In the genomic region with DNA sequence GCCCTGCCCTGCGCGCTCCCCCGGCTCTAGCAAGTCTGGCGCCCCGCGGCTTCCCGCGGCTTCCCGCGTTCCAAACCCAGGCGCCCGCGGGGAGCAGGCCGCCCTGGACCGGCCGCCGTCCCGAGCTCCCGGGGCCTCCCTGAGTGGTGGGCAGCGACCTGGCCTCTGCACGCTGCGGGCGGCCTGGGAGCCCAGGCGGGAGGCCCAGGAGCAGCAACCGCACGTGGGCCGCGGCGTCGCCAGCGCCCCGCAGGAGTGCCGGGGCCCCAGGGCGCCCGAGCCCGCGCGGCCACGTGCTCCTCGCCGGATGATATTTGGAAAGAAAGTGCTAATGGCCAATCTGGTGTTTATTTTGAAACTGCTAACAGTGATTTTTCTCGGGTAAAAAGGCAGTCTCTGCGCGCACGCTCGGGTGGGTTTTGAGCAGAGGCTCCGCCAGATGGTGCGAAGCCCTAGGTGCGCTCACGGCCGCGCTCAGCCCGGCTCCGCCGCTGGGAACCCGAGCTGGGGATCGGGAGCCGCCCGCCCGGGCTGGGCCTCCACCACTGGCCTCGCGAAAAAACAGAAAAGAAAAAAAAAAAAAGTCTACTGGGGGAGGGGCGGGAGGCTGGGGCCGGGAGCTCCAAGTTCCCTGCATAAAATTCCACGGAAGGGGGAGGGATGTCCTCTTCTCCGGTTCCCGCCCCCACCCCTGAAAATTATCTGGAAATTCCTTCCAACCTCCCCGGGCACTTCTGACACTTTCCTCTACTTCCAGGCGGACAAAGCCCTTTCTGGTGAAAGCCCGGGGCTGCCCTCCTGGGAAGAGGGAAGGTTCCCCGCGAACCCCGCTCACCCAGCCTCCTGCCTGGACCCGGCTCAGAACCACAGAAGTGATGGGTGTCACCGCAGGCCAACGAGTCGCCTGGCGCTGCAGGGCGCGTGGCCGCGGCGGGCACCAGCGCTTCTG, we compare ENCODE assay signal across 1 cellular context.
A peak's percentile ranks its signal among the peaks of the same experiment; 100 is the strongest.
TF ChIP-seq lines count a peak whose summit lies in the region.

No MANE protein-coding gene starts in this region.

TF ChIP-seq in H1, 55 proteins besides CTCF, POLR2A, EP300 and RAD21:
- TF ChIP-seq SP1 (IDR thresholded peaks at IDR 0.05; ENCODE audit: low read depth, low read length): no peak
- no peak for TF ChIP-seq TBP (IDR thresholded peaks at IDR 0.05; ENCODE audit: low read depth, low read length)
- TF ChIP-seq BRCA1 (IDR thresholded peaks at IDR 0.05; ENCODE audit: low read depth, low read length): no peak
- TF ChIP-seq NANOG (IDR thresholded peaks at IDR 0.05; ENCODE audit: insufficient read depth, low read depth, low read length, poor library complexity, severe bottlenecking): no peak
- 0 out of 2 replicates have a peak, but pooled peaks have one; percentile 4 for TF ChIP-seq TAF1 (IDR thresholded peaks at IDR 0.05; ENCODE audit: low read depth, low read length)
- peak; percentile 60 for TF ChIP-seq MAX (IDR thresholded peaks at IDR 0.05)
- peak; percentile 84 for TF ChIP-seq SUZ12 (IDR thresholded peaks at IDR 0.05; ENCODE audit: low read length)
- TF ChIP-seq TAF7 (optimal IDR thresholded peaks at IDR 0.05; ENCODE audit: borderline replicate concordance, low read depth, low read length): no peak
- TF ChIP-seq CTBP2 (IDR thresholded peaks at IDR 0.05; ENCODE audit: borderline replicate concordance, insufficient read depth, insufficient read length, low read length): peak; percentile 41
- TF ChIP-seq, protein P1, sequence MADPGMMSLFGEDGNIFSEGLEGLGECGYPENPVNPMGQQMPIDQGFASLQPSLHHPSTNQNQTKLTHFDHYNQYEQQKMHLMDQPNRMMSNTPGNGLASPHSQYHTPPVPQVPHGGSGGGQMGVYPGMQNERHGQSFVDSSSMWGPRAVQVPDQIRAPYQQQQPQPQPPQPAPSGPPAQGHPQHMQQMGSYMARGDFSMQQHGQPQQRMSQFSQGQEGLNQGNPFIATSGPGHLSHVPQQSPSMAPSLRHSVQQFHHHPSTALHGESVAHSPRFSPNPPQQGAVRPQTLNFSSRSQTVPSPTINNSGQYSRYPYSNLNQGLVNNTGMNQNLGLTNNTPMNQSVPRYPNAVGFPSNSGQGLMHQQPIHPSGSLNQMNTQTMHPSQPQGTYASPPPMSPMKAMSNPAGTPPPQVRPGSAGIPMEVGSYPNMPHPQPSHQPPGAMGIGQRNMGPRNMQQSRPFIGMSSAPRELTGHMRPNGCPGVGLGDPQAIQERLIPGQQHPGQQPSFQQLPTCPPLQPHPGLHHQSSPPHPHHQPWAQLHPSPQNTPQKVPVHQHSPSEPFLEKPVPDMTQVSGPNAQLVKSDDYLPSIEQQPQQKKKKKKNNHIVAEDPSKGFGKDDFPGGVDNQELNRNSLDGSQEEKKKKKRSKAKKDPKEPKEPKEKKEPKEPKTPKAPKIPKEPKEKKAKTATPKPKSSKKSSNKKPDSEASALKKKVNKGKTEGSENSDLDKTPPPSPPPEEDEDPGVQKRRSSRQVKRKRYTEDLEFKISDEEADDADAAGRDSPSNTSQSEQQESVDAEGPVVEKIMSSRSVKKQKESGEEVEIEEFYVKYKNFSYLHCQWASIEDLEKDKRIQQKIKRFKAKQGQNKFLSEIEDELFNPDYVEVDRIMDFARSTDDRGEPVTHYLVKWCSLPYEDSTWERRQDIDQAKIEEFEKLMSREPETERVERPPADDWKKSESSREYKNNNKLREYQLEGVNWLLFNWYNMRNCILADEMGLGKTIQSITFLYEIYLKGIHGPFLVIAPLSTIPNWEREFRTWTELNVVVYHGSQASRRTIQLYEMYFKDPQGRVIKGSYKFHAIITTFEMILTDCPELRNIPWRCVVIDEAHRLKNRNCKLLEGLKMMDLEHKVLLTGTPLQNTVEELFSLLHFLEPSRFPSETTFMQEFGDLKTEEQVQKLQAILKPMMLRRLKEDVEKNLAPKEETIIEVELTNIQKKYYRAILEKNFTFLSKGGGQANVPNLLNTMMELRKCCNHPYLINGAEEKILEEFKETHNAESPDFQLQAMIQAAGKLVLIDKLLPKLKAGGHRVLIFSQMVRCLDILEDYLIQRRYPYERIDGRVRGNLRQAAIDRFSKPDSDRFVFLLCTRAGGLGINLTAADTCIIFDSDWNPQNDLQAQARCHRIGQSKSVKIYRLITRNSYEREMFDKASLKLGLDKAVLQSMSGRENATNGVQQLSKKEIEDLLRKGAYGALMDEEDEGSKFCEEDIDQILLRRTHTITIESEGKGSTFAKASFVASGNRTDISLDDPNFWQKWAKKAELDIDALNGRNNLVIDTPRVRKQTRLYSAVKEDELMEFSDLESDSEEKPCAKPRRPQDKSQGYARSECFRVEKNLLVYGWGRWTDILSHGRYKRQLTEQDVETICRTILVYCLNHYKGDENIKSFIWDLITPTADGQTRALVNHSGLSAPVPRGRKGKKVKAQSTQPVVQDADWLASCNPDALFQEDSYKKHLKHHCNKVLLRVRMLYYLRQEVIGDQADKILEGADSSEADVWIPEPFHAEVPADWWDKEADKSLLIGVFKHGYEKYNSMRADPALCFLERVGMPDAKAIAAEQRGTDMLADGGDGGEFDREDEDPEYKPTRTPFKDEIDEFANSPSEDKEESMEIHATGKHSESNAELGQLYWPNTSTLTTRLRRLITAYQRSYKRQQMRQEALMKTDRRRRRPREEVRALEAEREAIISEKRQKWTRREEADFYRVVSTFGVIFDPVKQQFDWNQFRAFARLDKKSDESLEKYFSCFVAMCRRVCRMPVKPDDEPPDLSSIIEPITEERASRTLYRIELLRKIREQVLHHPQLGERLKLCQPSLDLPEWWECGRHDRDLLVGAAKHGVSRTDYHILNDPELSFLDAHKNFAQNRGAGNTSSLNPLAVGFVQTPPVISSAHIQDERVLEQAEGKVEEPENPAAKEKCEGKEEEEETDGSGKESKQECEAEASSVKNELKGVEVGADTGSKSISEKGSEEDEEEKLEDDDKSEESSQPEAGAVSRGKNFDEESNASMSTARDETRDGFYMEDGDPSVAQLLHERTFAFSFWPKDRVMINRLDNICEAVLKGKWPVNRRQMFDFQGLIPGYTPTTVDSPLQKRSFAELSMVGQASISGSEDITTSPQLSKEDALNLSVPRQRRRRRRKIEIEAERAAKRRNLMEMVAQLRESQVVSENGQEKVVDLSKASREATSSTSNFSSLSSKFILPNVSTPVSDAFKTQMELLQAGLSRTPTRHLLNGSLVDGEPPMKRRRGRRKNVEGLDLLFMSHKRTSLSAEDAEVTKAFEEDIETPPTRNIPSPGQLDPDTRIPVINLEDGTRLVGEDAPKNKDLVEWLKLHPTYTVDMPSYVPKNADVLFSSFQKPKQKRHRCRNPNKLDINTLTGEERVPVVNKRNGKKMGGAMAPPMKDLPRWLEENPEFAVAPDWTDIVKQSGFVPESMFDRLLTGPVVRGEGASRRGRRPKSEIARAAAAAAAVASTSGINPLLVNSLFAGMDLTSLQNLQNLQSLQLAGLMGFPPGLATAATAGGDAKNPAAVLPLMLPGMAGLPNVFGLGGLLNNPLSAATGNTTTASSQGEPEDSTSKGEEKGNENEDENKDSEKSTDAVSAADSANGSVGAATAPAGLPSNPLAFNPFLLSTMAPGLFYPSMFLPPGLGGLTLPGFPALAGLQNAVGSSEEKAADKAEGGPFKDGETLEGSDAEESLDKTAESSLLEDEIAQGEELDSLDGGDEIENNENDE (IDR thresholded peaks at IDR 0.05; ENCODE audit: insufficient replicate concordance, low read length): no peak
- no peak for TF ChIP-seq GABPA (IDR thresholded peaks at IDR 0.05; ENCODE audit: borderline replicate concordance, insufficient read depth, low read length)
- no peak; the same call in 1 of the 2 replicates for TF ChIP-seq RBBP5 (IDR thresholded peaks at IDR 0.05; ENCODE audit: borderline replicate concordance, low read depth, low read length)
- no peak for TF ChIP-seq SIRT6 (IDR thresholded peaks at IDR 0.05; ENCODE audit: low read length)
- no peak for TF ChIP-seq KDM1A (IDR thresholded peaks at IDR 0.05; ENCODE audit: borderline replicate concordance, low read length)
- TF ChIP-seq, protein P2, sequence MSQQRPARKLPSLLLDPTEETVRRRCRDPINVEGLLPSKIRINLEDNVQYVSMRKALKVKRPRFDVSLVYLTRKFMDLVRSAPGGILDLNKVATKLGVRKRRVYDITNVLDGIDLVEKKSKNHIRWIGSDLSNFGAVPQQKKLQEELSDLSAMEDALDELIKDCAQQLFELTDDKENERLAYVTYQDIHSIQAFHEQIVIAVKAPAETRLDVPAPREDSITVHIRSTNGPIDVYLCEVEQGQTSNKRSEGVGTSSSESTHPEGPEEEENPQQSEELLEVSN (IDR thresholded peaks at IDR 0.05): peak; percentile 72
- TF ChIP-seq HDAC6 (IDR thresholded peaks at IDR 0.05; ENCODE audit: low read depth, low read length): no peak
- TF ChIP-seq RNF2 (IDR thresholded peaks at IDR 0.05; ENCODE audit: borderline replicate concordance, low read depth, low read length, missing control alignments, poor library complexity, severe bottlenecking): peak; percentile 87
- peak; percentile 73 for TF ChIP-seq KDM4A (IDR thresholded peaks at IDR 0.05; ENCODE audit: low read depth, low read length, severe bottlenecking)
- TF ChIP-seq JUND (IDR thresholded peaks at IDR 0.05; ENCODE audit: low read length): no peak
- peak; percentile 77 for TF ChIP-seq EZH2 (IDR thresholded peaks at IDR 0.05; ENCODE audit: low read depth, low read length, severe bottlenecking)
- TF ChIP-seq HDAC2 (IDR thresholded peaks at IDR 0.05; ENCODE audit: borderline replicate concordance in 1 of 2, low read depth in 2 of 2, low read length in 2 of 2): no peak
- no peak for TF ChIP-seq ATF2 (IDR thresholded peaks at IDR 0.05; ENCODE audit: low read length)
- no peak; the same call in 1 of the 2 replicates for TF ChIP-seq CBX8 (IDR thresholded peaks at IDR 0.05; ENCODE audit: borderline replicate concordance, low read depth, low read length)
TF ChIP-seq in H1: peak in this region for 8.
